18 cellular contexts compared by ENCODE assay signal in genomic region chr22:19063581-19064353, GRCh38. TPM values are rescaled to one million over a fixed set of nuclear protein-coding genes. Genes with fewer than 3 reads are reported as not detected.
DNase-seq lines count a peak whose midpoint lies in the region; ATAC-seq, FAIRE-seq and TF ChIP-seq lines count a peak whose summit lies in the region.
"Had no signal": no experiment of that assay in that cellular context is flagged by ENCODE, and none has a peak within 500 bp of the region (broad histone marks: within the 10 kb centered on the region; RNA-seq: fewer than 3 reads in every experiment).

No MANE protein-coding gene starts in this region.

- ATAC-seq in stimulated activated effector memory CD8-positive, alpha-beta T cell treated with anti-CD3 and anti-CD28 coated beads, Interleukin-12 subunit alpha, Interleukin-12 subunit beta, amount 100 ng/mL, for 72 hours: no peak
- ATAC-seq in GM21825 (IDR thresholded peaks at IDR 0.05; ENCODE audit: unreplicated experiment): no peak
- ATAC-seq: PC-3 had no signal

- DNase-seq in activated effector memory CD4-positive, alpha-beta T cell treated with anti-CD3 and anti-CD28 coated beads, Interleukin-2, amount 50 U/mL, for 16 hours: peak; percentile 56
- no peak for DNase-seq in activated effector memory CD4-positive, alpha-beta T cell treated with Interleukin-2 at 50 U/mL for 16 hours
- DNase-seq in choroid plexus epithelial cell (ENCODE audit: low read depth) (peak; percentile 53), kidney (peak; percentile 59), NCI-H345 (lab: John Stamatoyannopoulos, UW) (no peak), DMS153 treated with DMSO at 0.1 percent for 48 hours (lab: John Stamatoyannopoulos, UW; ENCODE audit: unreplicated experiment) (no peak)
- DNase-seq in stimulated activated effector memory CD8-positive, alpha-beta T cell treated with anti-CD3 and anti-CD28 coated beads, Interleukin-12 subunit alpha, Interleukin-12 subunit beta, amount 100 ng/mL, for 72 hours (ENCODE audit: low spot score in 2 of 2): no peak
- DNase-seq: 8988T; CD8-positive, alpha-beta memory T cell; NCI-H1092 treated with DMSO at 0.1 percent for 48 hours; NCI-H1694 treated with DMSO at 0.1 percent for 48 hours; NCI-H446 treated with DMSO at 0.1 percent for 48 hours; NCI-H748 treated with DMSO at 0.1 percent for 48 hours; PC-3 had no signal

- H3K4me1 ChIP-seq in kidney (ENCODE audit: control insufficient read depth in 1 of 2, insufficient read depth in 1 of 2, low read depth in 1 of 2, low read length in 2 of 2): peaks cover 9 to 12% of the 10 kb centered on the region in 2 donors
- H3K4me1 ChIP-seq: BLaER1 had no signal

- peaks cover 19 to 46% of the 10 kb centered on the region in 2 donors for H3K36me3 ChIP-seq in kidney (ENCODE audit: control insufficient read depth in 1 of 2, insufficient read depth in 2 of 2, low read length in 2 of 2)

- no peak for FAIRE-seq in kidney (lab: Jason Lieb, UNC)
- FAIRE-seq: H54 had no signal

- H3K4me1 Mint-ChIP-seq in stimulated activated effector memory CD8-positive, alpha-beta T cell treated with anti-CD3 and anti-CD28 coated beads, Interleukin-12 subunit alpha, Interleukin-12 subunit beta, amount 100 ng/mL, for 72 hours: peaks cover 15% of the 10 kb centered on the region

- H3K4me3 ChIP-seq in choroid plexus epithelial cell (ENCODE audit: low read depth, low read length): no peak overlapping the region
- no peak overlapping the region for H3K4me3 ChIP-seq in kidney (ENCODE audit: low read length in 2 of 2)
- H3K4me3 ChIP-seq: BLaER1 had no signal

- H3K27ac Mint-ChIP-seq in stimulated activated effector memory CD8-positive, alpha-beta T cell treated with anti-CD3 and anti-CD28 coated beads, Interleukin-12 subunit alpha, Interleukin-12 subunit beta, amount 100 ng/mL, for 72 hours: peak overlapping the region; percentile 20

- H3K9me3 Mint-ChIP-seq in stimulated activated effector memory CD8-positive, alpha-beta T cell treated with anti-CD3 and anti-CD28 coated beads, Interleukin-12 subunit alpha, Interleukin-12 subunit beta, amount 100 ng/mL, for 72 hours: no peaks in the 10 kb centered on the region
- H3K9me3 Mint-ChIP-seq: CD8-positive, alpha-beta memory T cell had no signal

- TF ChIP-seq CTCF in choroid plexus epithelial cell (conservative IDR thresholded peaks at IDR 0.05; ENCODE audit: low read depth, low read length) (no peak), kidney (IDR thresholded peaks at IDR 0.05; ENCODE audit: borderline replicate concordance, extremely low read depth, insufficient read depth) (no peak)

- no peak overlapping the region for H3K4me3 Mint-ChIP-seq in stimulated activated effector memory CD8-positive, alpha-beta T cell treated with anti-CD3 and anti-CD28 coated beads, Interleukin-12 subunit alpha, Interleukin-12 subunit beta, amount 100 ng/mL, for 72 hours

- no peak overlapping the region for H3K9ac ChIP-seq in kidney (ENCODE audit: low read length in 2 of 2)
- H3K9ac ChIP-seq: BLaER1, KMS-11 had no signal

- peaks cover 87% of the 10 kb centered on the region for H3K36me3 Mint-ChIP-seq in stimulated activated effector memory CD8-positive, alpha-beta T cell treated with anti-CD3 and anti-CD28 coated beads, Interleukin-12 subunit alpha, Interleukin-12 subunit beta, amount 100 ng/mL, for 72 hours

- H3K9me3 ChIP-seq in kidney (ENCODE audit: control insufficient read depth in 1 of 2, low read length in 2 of 2): no peaks in the 10 kb centered on the region
- H3K9me3 ChIP-seq: BLaER1 had no signal

- intact Hi-C loops in kidney (cut with DNase I): no loop called here

- H3K27ac ChIP-seq in kidney (ENCODE audit: low read depth in 2 of 2, low read length in 2 of 2): no peak overlapping the region
- H3K27ac ChIP-seq: BLaER1, KMS-11 had no signal

RNA-seq across cellular contexts. Expression of gene DGCR2, which starts 58.4 kb away (rescaled TPM):
- total RNA-seq in kidney: 67.7 TPM
- polyA plus RNA-seq in kidney (ENCODE audit: insufficient read depth, low read depth, low replicate concordance): 37.5 TPM

Comparison
In these comparisons a context has a peak if more than half of its experiments do, and no peak if none do; other contexts are left out.
1. DNase-seq: peak in activated effector memory CD4-positive, alpha-beta T cell treated with anti-CD3 and anti-CD28 coated beads, Interleukin-2, amount 50 U/mL, for 16 hours (single experiment), choroid plexus epithelial cell (single experiment) and kidney (single experiment); none in activated effector memory CD4-positive, alpha-beta T cell treated with Interleukin-2 at 50 U/mL for 16 hours (single experiment), stimulated activated effector memory CD8-positive, alpha-beta T cell treated with anti-CD3 and anti-CD28 coated beads, Interleukin-12 subunit alpha, Interleukin-12 subunit beta, amount 100 ng/mL, for 72 hours (0 of 2), NCI-H345 (single experiment) and DMS153 treated with DMSO at 0.1 percent for 48 hours (single experiment).